1 cellular context compared by ENCODE assay signal in the genomic region with DNA sequence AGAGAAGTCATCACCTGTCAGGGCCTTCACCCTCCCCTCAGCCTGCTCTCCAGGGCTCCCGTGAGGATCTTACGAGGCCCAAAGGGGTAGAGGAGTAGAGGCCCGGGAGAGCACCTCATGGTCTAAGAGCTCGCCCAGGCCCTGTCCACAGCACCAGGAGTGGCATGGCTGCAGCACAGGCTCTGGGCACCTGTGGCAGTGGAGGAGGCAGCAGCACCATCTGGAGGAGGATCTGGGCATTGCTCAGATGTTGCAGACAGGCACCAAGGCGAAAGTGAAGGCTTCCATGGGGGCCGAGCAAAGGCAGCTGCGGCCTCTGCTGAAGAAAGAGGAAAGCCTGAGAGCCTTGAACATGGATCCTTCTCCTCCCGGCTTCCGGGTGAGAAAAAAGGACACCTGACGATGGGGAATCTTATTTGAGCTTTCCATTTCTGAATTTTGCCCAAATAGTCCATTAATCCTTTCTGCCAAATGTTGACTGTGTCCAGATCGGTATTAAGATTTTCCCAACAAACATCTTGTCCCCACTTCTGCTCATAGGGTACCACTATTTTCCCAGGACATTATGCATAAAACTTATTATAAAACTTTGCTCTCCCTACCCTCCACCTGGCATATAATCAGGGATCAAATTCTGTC.
TF ChIP-seq lines count a peak whose summit lies in the region.

No MANE protein-coding gene starts in this region.

TF ChIP-seq in GM23338, 12 proteins besides CTCF, POLR2A, EP300 and RAD21:
- TF ChIP-seq ZNF462 (CRISPR knock-in tag; IDR thresholded peaks at IDR 0.05) (peak; percentile 24; the same call in 1 of the 2 replicates), ZNF331 (CRISPR knock-in tag; IDR thresholded peaks at IDR 0.05; ENCODE audit: low read depth) (no peak)
